12 cellular contexts compared by ENCODE assay signal in the genomic region with DNA sequence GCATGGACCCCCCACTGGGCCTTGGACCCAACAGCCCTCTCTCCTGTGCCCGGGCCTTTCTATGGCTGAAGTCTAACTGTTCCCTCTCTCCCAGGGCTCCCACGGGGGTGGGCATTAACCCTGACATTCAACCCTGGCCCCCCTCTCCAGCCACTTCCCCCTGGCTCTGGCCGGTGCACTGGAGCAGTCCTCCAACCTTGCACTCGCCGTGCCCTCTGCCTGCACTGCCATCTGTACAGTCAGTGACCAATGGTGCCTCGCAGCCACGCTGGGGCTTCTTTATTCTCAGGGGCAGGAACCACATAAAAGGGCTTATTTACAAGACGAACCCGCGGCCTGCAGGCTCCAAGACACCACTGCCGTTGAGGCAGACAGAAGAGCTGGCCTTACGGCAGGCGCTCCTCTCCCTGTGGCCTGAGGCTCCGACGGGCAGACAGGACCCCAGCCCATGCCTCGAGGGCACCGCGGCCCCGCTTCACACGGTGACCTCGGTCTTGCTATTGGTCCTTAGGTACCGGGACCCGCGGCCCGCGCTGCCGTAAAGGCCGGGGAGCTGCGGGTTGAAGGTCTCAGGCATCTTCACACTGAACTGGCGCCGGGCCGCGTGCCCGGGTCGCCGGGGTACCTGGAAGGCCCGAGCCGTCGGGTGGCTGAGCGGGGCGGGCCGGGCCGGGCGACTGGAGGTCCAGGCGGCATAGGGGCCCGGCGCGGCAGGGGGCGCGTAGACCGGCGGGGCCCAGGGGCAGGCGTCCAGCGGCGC. TPM values are rescaled to one million over a fixed set of nuclear protein-coding genes. Genes with fewer than 3 reads are reported as not detected.
A peak's percentile ranks its signal among the peaks of the same experiment; 100 is the strongest.
DNase-seq lines count a peak whose midpoint lies in the region; ATAC-seq, FAIRE-seq and TF ChIP-seq lines count a peak whose summit lies in the region.
"Had no signal": no experiment of that assay in that cellular context is flagged by ENCODE, and none has a peak within 500 bp of the region (broad histone marks: within the 10 kb centered on the region; RNA-seq: fewer than 3 reads in every experiment).

No MANE protein-coding gene starts in this region.

- H3K4me1 ChIP-seq in astrocyte (ENCODE audit: insufficient read depth, low read length) (peaks cover 16% of the 10 kb centered on the region), right lobe of liver (peaks cover 0 to 17% (median 0%) of the 10 kb centered on the region in 4 donors)

- H3K4me1 Mint-ChIP-seq in T-helper 2 cell treated with Interferon-gamma antibody and Interleukin-4, amounts not matched to agents 5 μg/mL and 100 μg/mL, for 36 hours (ENCODE audit: low read depth) = peaks cover 22% of the 10 kb centered on the region
- no peaks in the 10 kb centered on the region for H3K4me1 Mint-ChIP-seq in astrocyte (ENCODE audit: low read depth, unreplicated experiment)

- FAIRE-seq in astrocyte (lab: Jason Lieb, UNC) (no peak), urothelium cell line (lab: Jason Lieb, UNC) (no peak)

- ATAC-seq in right lobe of liver (peak in 3 of 4 donors; percentile 8 to 27 (median 12)), HG03159 (IDR thresholded peaks at IDR 0.05; ENCODE audit: unreplicated experiment) (no peak)

- no peak overlapping the region for H3K9ac ChIP-seq in astrocyte (ENCODE audit: low read length)
- H3K9ac ChIP-seq: parathyroid adenoma had no signal

- H3K4me3 ChIP-seq in astrocyte (ENCODE audit: insufficient read depth, low read depth, low read length) (no peak overlapping the region), right lobe of liver (peak overlapping the region in 1 of 3 donors; percentile 7)

- H2AFZ ChIP-seq in astrocyte (ENCODE audit: low read depth, low read length) = no peak overlapping the region
- H2AFZ ChIP-seq: parathyroid adenoma had no signal

- H3K9me3 ChIP-seq in astrocyte (ENCODE audit: insufficient read depth, low read depth, low read length) (no peaks in the 10 kb centered on the region), right lobe of liver (no peaks in the 10 kb centered on the region)

- H3K36me3 ChIP-seq in astrocyte (ENCODE audit: insufficient read depth, low read length) (no peaks in the 10 kb centered on the region), right lobe of liver (peaks cover 0 to 21% (median 8%) of the 10 kb centered on the region in 4 donors)

- intact Hi-C loops in right lobe of liver (cut with DNase I) = no loop called here

- H3K27me3 ChIP-seq in astrocyte (ENCODE audit: insufficient read depth, low read length) (peaks cover 33% of the 10 kb centered on the region), right lobe of liver (peaks cover 0 to 38% of the 10 kb centered on the region in 2 donors)

- H3K9me3 Mint-ChIP-seq in T-helper 2 cell treated with Interferon-gamma antibody and Interleukin-4, amounts not matched to agents 5 μg/mL and 100 μg/mL, for 36 hours = no peaks in the 10 kb centered on the region
- H3K9me3 Mint-ChIP-seq in astrocyte (ENCODE audit: unreplicated experiment) = peaks cover 2% of the 10 kb centered on the region
- H3K9me3 Mint-ChIP-seq: activated CD4-positive, alpha-beta memory T cell treated with anti-CD3 and anti-CD28 coated beads, Interleukin-2, amount 10 ng/mL, durations not matched to agents 7 days and 5 days had no signal

- peaks cover 49% of the 10 kb centered on the region for H4K20me1 ChIP-seq in astrocyte (ENCODE audit: insufficient read depth, low read length)

- peak overlapping the region; percentile 75 for H3K4me2 ChIP-seq in astrocyte (ENCODE audit: low read length)

- H3K79me2 ChIP-seq in astrocyte (ENCODE audit: insufficient read depth, low read length) = no peaks in the 10 kb centered on the region
- H3K79me2 ChIP-seq: parathyroid adenoma had no signal

- TF ChIP-seq CTCF in astrocyte (IDR thresholded peaks at IDR 0.05; ENCODE audit: insufficient read depth, low read depth, low read length) (no peak), right lobe of liver (IDR thresholded peaks at IDR 0.05) (no peak)

- no peak overlapping the region for H3K27ac Mint-ChIP-seq in T-helper 2 cell treated with Interferon-gamma antibody and Interleukin-4, amounts not matched to agents 5 μg/mL and 100 μg/mL, for 36 hours
- H3K27ac Mint-ChIP-seq in astrocyte (ENCODE audit: unreplicated experiment) = no peak overlapping the region

- H3K27me3 Mint-ChIP-seq in T-helper 2 cell treated with Interferon-gamma antibody and Interleukin-4, amounts not matched to agents 5 μg/mL and 100 μg/mL, for 36 hours (ENCODE audit: low read depth) = peaks cover 32% of the 10 kb centered on the region
- H3K27me3 Mint-ChIP-seq in astrocyte (ENCODE audit: low read depth, unreplicated experiment) = peaks cover 25% of the 10 kb centered on the region

- peaks cover 12% of the 10 kb centered on the region for H3K36me3 Mint-ChIP-seq in T-helper 2 cell treated with Interferon-gamma antibody and Interleukin-4, amounts not matched to agents 5 μg/mL and 100 μg/mL, for 36 hours (ENCODE audit: low read depth)
- H3K36me3 Mint-ChIP-seq in astrocyte (ENCODE audit: low read depth, unreplicated experiment) = peaks cover 3% of the 10 kb centered on the region

- H3K4me3 Mint-ChIP-seq in T-helper 2 cell treated with Interferon-gamma antibody and Interleukin-4, amounts not matched to agents 5 μg/mL and 100 μg/mL, for 36 hours = peak overlapping the region; percentile 15
- H3K4me3 Mint-ChIP-seq in astrocyte (ENCODE audit: unreplicated experiment) = no peak overlapping the region

- TF ChIP-seq POLR2A in right lobe of liver (IDR thresholded peaks at IDR 0.05) = no peak

- H3K27ac ChIP-seq in astrocyte (ENCODE audit: low read depth, low read length) (no peak overlapping the region), right lobe of liver (no peak overlapping the region), substantia nigra (ENCODE audit: low read depth, low read length, poor library complexity, severe bottlenecking) (peak overlapping the region; percentile 68)
- H3K27ac ChIP-seq: parathyroid adenoma had no signal

- DNase-seq in T-helper 2 cell treated with Interferon-gamma antibody and Interleukin-4, amounts not matched to agents 5 μg/mL and 100 μg/mL, for 36 hours (ENCODE audit: low spot score) = no peak
- DNase-seq in T-helper 2 cell (no peak), astrocyte (ENCODE audit: low read depth) (no peak), right lobe of liver (no peak), substantia nigra (lab: John Stamatoyannopoulos, UW) (peak in 3 of 49 donors; percentile 15 to 35 (median 29)), urothelium cell line (ENCODE audit: low spot score) (no peak), NCI-H2196 treated with DMSO at 0.1 percent for 48 hours (lab: John Stamatoyannopoulos, UW; ENCODE audit: unreplicated experiment) (no peak)
- DNase-seq: cerebellar nuclear complex, RPMI8226 had no signal

- 26% methylated on average over 6 of the region's 55 CpGs for WGBS in right lobe of liver (ENCODE audit: insufficient coverage, low coverage, low lambda C conversion rate, missing lambda C conversion rate)

RNA-seq across cellular contexts. Expression of a gene that starts 5.4 kb away (rescaled TPM):
- total RNA-seq in astrocyte = not detected in 2 replicates
- not detected for total RNA-seq in right lobe of liver
- total RNA-seq: activated CD4-positive, alpha-beta memory T cell treated with anti-CD3 and anti-CD28 coated beads, Interleukin-2, amount 10 ng/mL, durations not matched to agents 7 days and 5 days had no signal

RNA-seq across cellular contexts. Expression of a gene that starts 17.1 kb away (rescaled TPM):
- total RNA-seq in astrocyte (0.12 TPM in 1 of 2 replicates, not detected in the other), right lobe of liver (under 1 TPM in 4 of 6 experiments, not detected in 2; 0.04 to 0.22 (median 0.18) TPM)

RNA-seq across cellular contexts. Expression of a gene that starts 37.5 kb away (rescaled TPM):
- 0.84 and 2.0 TPM in 2 replicates for total RNA-seq in astrocyte
- 1 to 10 TPM in 2 of 6 experiments, under 1 TPM in 2, not detected in 2; 0.29 to 3.7 (median 1.8) TPM for total RNA-seq in right lobe of liver

RNA-seq across cellular contexts. Expression of a gene that starts 59.8 kb away (rescaled TPM):
- total RNA-seq in astrocyte (0.43 and 0.52 TPM in 2 replicates), right lobe of liver (under 1 TPM in 3 of 6 experiments, not detected in 3; 0.06 to 0.16 (median 0.07) TPM)
